17 cellular contexts compared by ENCODE assay signal in the genomic region with DNA sequence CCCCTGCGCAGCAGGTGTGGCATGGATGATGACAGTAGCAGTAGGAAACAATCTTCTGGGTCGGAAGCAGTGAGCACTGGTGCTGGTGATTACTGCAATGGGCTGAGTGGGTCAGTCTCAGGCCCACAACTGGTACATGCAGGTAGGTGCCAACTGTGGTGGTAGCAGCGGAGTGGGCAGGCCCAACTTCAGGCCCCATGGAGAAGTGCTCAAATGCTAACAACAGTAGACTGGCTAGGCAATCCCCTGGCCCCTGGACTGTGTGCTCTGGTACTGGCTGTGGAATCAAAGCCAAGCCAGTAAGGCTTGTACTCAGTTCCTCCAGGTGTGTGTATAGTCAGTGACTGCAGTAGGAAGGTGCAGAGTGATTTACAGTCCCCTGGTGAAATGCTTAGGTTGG.
DNase-seq lines count a peak whose midpoint lies in the region; ATAC-seq, FAIRE-seq and TF ChIP-seq lines count a peak whose summit lies in the region.
"Had no signal": no experiment of that assay in that cellular context is flagged by ENCODE, and none has a peak within 500 bp of the region (broad histone marks: within the 10 kb centered on the region; RNA-seq: fewer than 3 reads in every experiment).

No MANE protein-coding gene starts in this region.

- no peak overlapping the region for H3K4me3 ChIP-seq in astrocyte (ENCODE audit: insufficient read depth, low read depth, low read length)
- no peak overlapping the region for H3K4me3 ChIP-seq in naive thymus-derived CD4-positive, alpha-beta T cell (ENCODE audit: low read length)
- no peak overlapping the region for H3K4me3 ChIP-seq in aorta (ENCODE audit: low read length in 2 of 2)
- no peak overlapping the region for H3K4me3 ChIP-seq in SJCRH30
- H3K4me3 ChIP-seq: HAP-1 had no signal

- H3K4me1 Mint-ChIP-seq in astrocyte (ENCODE audit: low read depth, unreplicated experiment) = peaks cover 20% of the 10 kb centered on the region
- H3K4me1 Mint-ChIP-seq in naive thymus-derived CD4-positive, alpha-beta T cell = no peaks in the 10 kb centered on the region

- H3K27me3 Mint-ChIP-seq in astrocyte (ENCODE audit: low read depth, unreplicated experiment) = no peaks in the 10 kb centered on the region
- H3K27me3 Mint-ChIP-seq in naive thymus-derived CD4-positive, alpha-beta T cell = no peaks in the 10 kb centered on the region
- H3K27me3 Mint-ChIP-seq: CD4-positive, alpha-beta T cell had no signal

- DNase-seq in astrocyte (ENCODE audit: low read depth) (no peak), posterior vena cava (ENCODE audit: low spot score) (peak; percentile 67), aorta (peak in 1 of 2 donors; percentile 54), NCI-H446 treated with DMSO at 0.1 percent for 48 hours (lab: John Stamatoyannopoulos, UW) (no peak), globus pallidus (ENCODE audit: low spot score) (no peak), SJCRH30 (no peak)
- no peak for DNase-seq in naive thymus-derived CD4-positive, alpha-beta T cell
- DNase-seq: ACHN; Caco-2; CD4-positive, alpha-beta T cell had no signal

- peak; percentile 18 for ATAC-seq in naive thymus-derived CD4-positive, alpha-beta T cell
- peak; percentile 33 for ATAC-seq in aorta (ENCODE audit: low FRiP score)

- H3K9me3 Mint-ChIP-seq in astrocyte (ENCODE audit: unreplicated experiment) = peaks cover 3% of the 10 kb centered on the region
- peaks cover 0 to 20% (median 0%) of the 10 kb centered on the region in 11 donors for H3K9me3 Mint-ChIP-seq in naive thymus-derived CD4-positive, alpha-beta T cell

- intact Hi-C loops in naive thymus-derived CD4-positive, alpha-beta T cell (cut with micrococcal nuclease) = no loop called here
- intact Hi-C loops in posterior vena cava (cut with DNase I) = no loop called here
- intact Hi-C loops in aorta (cut with DNase I) = loop anchor here in 1 of 2 donors (10.0 kb wide), 1 partner anchor 407 kb away; no protein-coding TSS in a partner anchor

- H3K27ac Mint-ChIP-seq in astrocyte (ENCODE audit: unreplicated experiment) = no peak overlapping the region
- no peak overlapping the region for H3K27ac Mint-ChIP-seq in naive thymus-derived CD4-positive, alpha-beta T cell
- H3K27ac Mint-ChIP-seq: CD4-positive, alpha-beta T cell had no signal

- H3K9ac ChIP-seq in astrocyte (ENCODE audit: low read length) = no peak overlapping the region

- 96 to 99% methylated on average over 3 of the region's 3 CpGs for WGBS in aorta, 2 donors

- H2AFZ ChIP-seq in astrocyte (ENCODE audit: low read depth, low read length) = peak overlapping the region; percentile 29

- no peaks in the 10 kb centered on the region for H3K9me3 ChIP-seq in astrocyte (ENCODE audit: insufficient read depth, low read depth, low read length)
- H3K9me3 ChIP-seq in naive thymus-derived CD4-positive, alpha-beta T cell (ENCODE audit: control insufficient read depth in 2 of 3, low read length in 3 of 3) = no peaks in the 10 kb centered on the region
- H3K9me3 ChIP-seq in aorta (ENCODE audit: control insufficient read depth, low read length) = no peaks in the 10 kb centered on the region
- H3K9me3 ChIP-seq in SJCRH30 (replicated peaks) = no peaks in the 10 kb centered on the region
- H3K9me3 ChIP-seq: Caco-2, HAP-1 had no signal

- no peaks in the 10 kb centered on the region for H3K79me2 ChIP-seq in astrocyte (ENCODE audit: insufficient read depth, low read length)

- POLR2A ChIA-PET in naive thymus-derived CD4-positive, alpha-beta T cell (lab: Charles Lee) = no interaction called here

- TF ChIP-seq CTCF in astrocyte (IDR thresholded peaks at IDR 0.05; ENCODE audit: insufficient read depth, low read depth, low read length) = no peak

- H3K4me1 ChIP-seq in astrocyte (ENCODE audit: insufficient read depth, low read length) (peaks cover 5% of the 10 kb centered on the region), aorta (ENCODE audit: control insufficient read depth in 1 of 2, insufficient read depth in 2 of 2, low read length in 2 of 2) (no peaks in the 10 kb centered on the region), SJCRH30 (no peaks in the 10 kb centered on the region)
- H3K4me1 ChIP-seq in naive thymus-derived CD4-positive, alpha-beta T cell (ENCODE audit: control insufficient read depth in 2 of 2, insufficient read depth in 2 of 2, low read length in 2 of 2) = no peaks in the 10 kb centered on the region
- H3K4me1 ChIP-seq: Caco-2, HAP-1 had no signal

- CTCF ChIA-PET in naive thymus-derived CD4-positive, alpha-beta T cell (lab: Charles Lee) = no interaction called here

- no peaks in the 10 kb centered on the region for H4K20me1 ChIP-seq in astrocyte (ENCODE audit: insufficient read depth, low read length)

- peaks cover 3% of the 10 kb centered on the region for H3K36me3 Mint-ChIP-seq in astrocyte (ENCODE audit: low read depth, unreplicated experiment)
- no peaks in the 10 kb centered on the region for H3K36me3 Mint-ChIP-seq in naive thymus-derived CD4-positive, alpha-beta T cell

- H3K36me3 ChIP-seq in astrocyte (ENCODE audit: insufficient read depth, low read length) = no peaks in the 10 kb centered on the region
- no peaks in the 10 kb centered on the region for H3K36me3 ChIP-seq in naive thymus-derived CD4-positive, alpha-beta T cell (ENCODE audit: control insufficient read depth in 2 of 3, insufficient read depth in 3 of 3, low read length in 3 of 3)
- H3K36me3 ChIP-seq in aorta (ENCODE audit: control insufficient read depth in 1 of 2, insufficient read depth in 2 of 2, low read length in 1 of 2) = no peaks in the 10 kb centered on the region
- H3K36me3 ChIP-seq in SJCRH30 = no peaks in the 10 kb centered on the region
- H3K36me3 ChIP-seq: HAP-1 had no signal

- H3K27ac ChIP-seq in astrocyte (ENCODE audit: low read depth, low read length) (no peak overlapping the region), aorta (ENCODE audit: low read depth in 1 of 2, low read length in 2 of 2) (no peak overlapping the region), SJCRH30 (no peak overlapping the region)
- H3K27ac ChIP-seq in naive thymus-derived CD4-positive, alpha-beta T cell (ENCODE audit: low read depth, low read length) = no peak overlapping the region
- H3K27ac ChIP-seq: C4-2B had no signal

- no peak for FAIRE-seq in astrocyte (lab: Jason Lieb, UNC)
- FAIRE-seq: A204.1, D721Med, G401.6, GM12891, GM19239 had no signal

- H3K4me3 Mint-ChIP-seq in astrocyte (ENCODE audit: unreplicated experiment) = no peak overlapping the region
- H3K4me3 Mint-ChIP-seq in naive thymus-derived CD4-positive, alpha-beta T cell = no peak overlapping the region
- H3K4me3 Mint-ChIP-seq: CD4-positive, alpha-beta T cell had no signal

- H3K27me3 ChIP-seq in astrocyte (ENCODE audit: insufficient read depth, low read length) = no peaks in the 10 kb centered on the region
- H3K27me3 ChIP-seq in naive thymus-derived CD4-positive, alpha-beta T cell (ENCODE audit: control insufficient read depth in 2 of 2, insufficient read depth in 2 of 2, low read length in 2 of 2) = no peaks in the 10 kb centered on the region
- H3K27me3 ChIP-seq in aorta (ENCODE audit: control insufficient read depth in 1 of 2, insufficient read depth in 2 of 2, low read length in 1 of 2) = no peaks in the 10 kb centered on the region
- no peaks in the 10 kb centered on the region for H3K27me3 ChIP-seq in SJCRH30

- no peak overlapping the region for H3K4me2 ChIP-seq in astrocyte (ENCODE audit: low read length)
